In the genomic region with DNA sequence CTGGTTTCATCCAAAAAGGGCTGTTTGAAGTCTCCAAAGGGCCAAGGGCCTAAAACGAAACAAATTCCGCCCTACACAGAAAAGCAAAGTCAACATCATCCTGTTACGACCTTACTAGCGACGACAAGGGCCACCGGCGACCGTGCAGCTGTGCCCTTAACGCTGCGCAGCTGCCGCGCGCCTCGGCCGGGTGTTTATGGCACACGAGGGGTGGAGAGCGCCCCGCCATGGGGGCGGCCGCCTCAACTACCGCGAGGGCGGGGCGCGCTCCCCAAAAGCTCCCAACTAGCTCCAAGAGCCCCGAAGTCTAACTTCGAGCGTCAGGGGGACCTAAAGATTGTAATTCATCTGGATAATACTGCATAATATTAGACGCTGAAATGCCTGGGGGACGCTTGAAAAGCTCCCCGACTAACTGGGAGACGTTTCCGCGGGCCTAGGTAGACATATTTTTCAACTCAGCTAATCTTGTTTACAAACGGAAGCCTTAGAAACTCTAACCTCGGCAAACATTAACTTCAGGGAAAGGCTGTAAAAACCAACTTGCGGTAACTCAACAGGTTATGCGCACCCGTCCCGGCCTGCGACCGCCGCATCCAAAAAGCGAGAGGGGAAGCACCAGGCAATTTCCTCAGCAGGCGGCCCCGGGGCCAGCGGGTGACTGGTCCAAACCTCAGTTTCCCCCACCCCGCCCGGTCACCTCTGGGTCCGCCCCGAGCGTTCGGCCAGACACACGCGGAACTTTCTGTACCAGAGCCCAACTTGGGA, we compare ENCODE assay signal across 1 cellular context.
TF ChIP-seq lines count a peak whose summit lies in the region.

No MANE protein-coding gene starts in this region.

TF ChIP-seq in IMR-90, 13 proteins besides CTCF, POLR2A, EP300 and RAD21 (continued from another document):
- TF ChIP-seq CHD1 (IDR thresholded peaks at IDR 0.05; ENCODE audit: low read depth, low read length) (no peak), SMC3 (IDR thresholded peaks at IDR 0.05; ENCODE audit: low read depth, low read length) (no peak), MAZ (IDR thresholded peaks at IDR 0.05; ENCODE audit: borderline replicate concordance, low read depth, low read length) (peak; percentile 64; the same call in 1 of the 2 replicates), ELK1 (IDR thresholded peaks at IDR 0.05; ENCODE audit: borderline replicate concordance, low read depth, low read length) (no peak), MXI1 (IDR thresholded peaks at IDR 0.05; ENCODE audit: borderline replicate concordance, low read depth, low read length) (peak; percentile 53; the same call in 1 of the 2 replicates), CEBPB (IDR thresholded peaks at IDR 0.05; ENCODE audit: low read depth, low read length) (no peak), BHLHE40 (IDR thresholded peaks at IDR 0.05; ENCODE audit: low read depth, low read length) (peak; percentile 77), RFX5 (IDR thresholded peaks at IDR 0.05; ENCODE audit: low read depth, low read length) (no peak)
- TF ChIP-seq, protein P1, sequence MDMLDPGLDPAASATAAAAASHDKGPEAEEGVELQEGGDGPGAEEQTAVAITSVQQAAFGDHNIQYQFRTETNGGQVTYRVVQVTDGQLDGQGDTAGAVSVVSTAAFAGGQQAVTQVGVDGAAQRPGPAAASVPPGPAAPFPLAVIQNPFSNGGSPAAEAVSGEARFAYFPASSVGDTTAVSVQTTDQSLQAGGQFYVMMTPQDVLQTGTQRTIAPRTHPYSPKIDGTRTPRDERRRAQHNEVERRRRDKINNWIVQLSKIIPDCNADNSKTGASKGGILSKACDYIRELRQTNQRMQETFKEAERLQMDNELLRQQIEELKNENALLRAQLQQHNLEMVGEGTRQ (IDR thresholded peaks at IDR 0.05; ENCODE audit: low read depth, low read length), result no peak
TF ChIP-seq in IMR-90: peak in this region for 3.
